ENCODE assay signal across 17 cellular contexts in genomic region chr3:182731764-182732163, GRCh38.
DNase-seq lines count a peak whose midpoint lies in the region; ATAC-seq, FAIRE-seq and TF ChIP-seq lines count a peak whose summit lies in the region.
"Had no signal": no experiment of that assay in that cellular context is flagged by ENCODE, and none has a peak within 500 bp of the region (broad histone marks: within the 10 kb centered on the region; RNA-seq: fewer than 3 reads in every experiment).

No MANE protein-coding gene starts in this region.

- no peaks in the 10 kb centered on the region for H3K9me3 Mint-ChIP-seq in memory B cell
- H3K9me3 Mint-ChIP-seq: CD4-positive, alpha-beta T cell; H9; IgD-negative memory B cell had no signal

- no peaks in the 10 kb centered on the region for H3K27me3 ChIP-seq in OCI-LY3 (ENCODE audit: low read depth, low read length)

- H3K4me1 Mint-ChIP-seq in memory B cell = peaks cover 11% of the 10 kb centered on the region

- no peaks in the 10 kb centered on the region for H3K27me3 Mint-ChIP-seq in memory B cell
- H3K27me3 Mint-ChIP-seq: B cell; CD4-positive, alpha-beta T cell; IgD-negative memory B cell had no signal

- no peak overlapping the region for H3K4me3 ChIP-seq in OCI-LY3 (ENCODE audit: low read length)

- peak; percentile 65 for FAIRE-seq in GM18507 (lab: Jason Lieb, UNC)
- no peak for FAIRE-seq in D721Med (lab: Jason Lieb, UNC)
- FAIRE-seq: A204.1 had no signal

- no peak overlapping the region for H2AFZ ChIP-seq in OCI-LY3 (ENCODE audit: low read depth, low read length)

- peaks cover 7% of the 10 kb centered on the region for H3K36me3 ChIP-seq in OCI-LY3 (replicated peaks; ENCODE audit: low read depth, low read length)

- peaks cover 43% of the 10 kb centered on the region for H3K4me1 ChIP-seq in OCI-LY3 (ENCODE audit: low read length)

- peak overlapping the region; percentile 25; the same call in 1 of the 2 replicates for H3K27ac ChIP-seq in OCI-LY3 (ENCODE audit: low read length)
- H3K27ac ChIP-seq: KMS-11 had no signal

- H3K9ac ChIP-seq in OCI-LY3 (ENCODE audit: low read length) = no peak overlapping the region
- H3K9ac ChIP-seq: KMS-11 had no signal

- peak overlapping the region; percentile 39 for H3K4me2 ChIP-seq in OCI-LY3 (ENCODE audit: low read length)

- H3K4me3 Mint-ChIP-seq in memory B cell = peak overlapping the region; percentile 28
- H3K4me3 Mint-ChIP-seq: B cell; CD4-positive, alpha-beta T cell; H9 had no signal

- H3K36me3 Mint-ChIP-seq in memory B cell = no peaks in the 10 kb centered on the region
- H3K36me3 Mint-ChIP-seq: IgD-negative memory B cell had no signal

- TF ChIP-seq CTCF in OCI-LY3 (IDR thresholded peaks at IDR 0.05; ENCODE audit: low read depth, low read length) = no peak
- no peak for TF ChIP-seq CTCF in omental fat pad (IDR thresholded peaks at IDR 0.05)
- no peak for TF ChIP-seq CTCF in D721Med (IDR thresholded peaks at IDR 0.05; ENCODE audit: insufficient read depth, missing control alignments)

- H4K20me1 ChIP-seq in OCI-LY3 (ENCODE audit: insufficient read depth, low read length) = no peaks in the 10 kb centered on the region

- ATAC-seq in memory B cell (ENCODE audit: low read depth) (no peak), omental fat pad (ENCODE audit: low FRiP score) (no peak)
- ATAC-seq in stimulated activated naive CD8-positive, alpha-beta T cell treated with anti-CD3 and anti-CD28 coated beads, Interleukin-15, Interleukin-2, amounts not matched to agents 100 U/mL and 50 U/mL, for 24 hours = peak; percentile 14

- no peaks in the 10 kb centered on the region for H3K79me2 ChIP-seq in OCI-LY3 (ENCODE audit: low read length)

- DNase-seq in GM18507 (ENCODE audit: extremely low spot score, insufficient read length, low read depth) (no peak), memory B cell (ENCODE audit: low spot score in 2 of 2) (no peak), NCI-H146 (lab: John Stamatoyannopoulos, UW) (no peak), omental fat pad (ENCODE audit: low spot score) (no peak), D721Med (ENCODE audit: insufficient read length, low spot score) (no peak)
- no peak for DNase-seq in stimulated activated naive CD8-positive, alpha-beta T cell treated with anti-CD3 and anti-CD28 coated beads, Interleukin-15, Interleukin-2, amounts not matched to agents 100 U/mL and 50 U/mL, for 24 hours
- DNase-seq: C1 segment of cervical spinal cord; CD4-positive, alpha-beta T cell; DMS153; DND-41; GDM1; H9 had no signal

- no peak overlapping the region for H3K27ac Mint-ChIP-seq in memory B cell
- H3K27ac Mint-ChIP-seq: B cell; CD4-positive, alpha-beta T cell; IgD-negative memory B cell had no signal

- no peaks in the 10 kb centered on the region; the same call in 1 of the 2 replicates for H3K9me3 ChIP-seq in OCI-LY3 (ENCODE audit: insufficient read depth, low read length)
